In genomic region chr4:2063557-2064275, GRCh38 we compare ENCODE assay signal across 2 cellular contexts.
TF ChIP-seq lines count a peak whose summit lies in the region.

No MANE protein-coding gene starts in this region.

TF ChIP-seq in K562, 482 proteins besides CTCF, POLR2A, EP300 and RAD21:
- TF ChIP-seq HNRNPL (IDR thresholded peaks at IDR 0.05; ENCODE audit: low read depth, low read length) (peak; percentile 59; the same call in 1 of the 2 replicates), ZNF79 (CRISPR knock-in tag; IDR thresholded peaks at IDR 0.05; ENCODE audit: low read depth) (no peak), KLF6 (CRISPR knock-in tag; IDR thresholded peaks at IDR 0.05; ENCODE audit: borderline replicate concordance) (no peak), POLR2AphosphoS2 (IDR thresholded peaks at IDR 0.05; ENCODE audit: low read length) (no peak), SUPT5H (IDR thresholded peaks at IDR 0.05) (no peak), HLTF (IDR thresholded peaks at IDR 0.05) (no peak)
TF ChIP-seq in K562: peak in this region for 1.

TF ChIP-seq in SK-N-SH, 30 proteins besides CTCF, POLR2A, EP300 and RAD21:
- TF ChIP-seq, protein P1, sequence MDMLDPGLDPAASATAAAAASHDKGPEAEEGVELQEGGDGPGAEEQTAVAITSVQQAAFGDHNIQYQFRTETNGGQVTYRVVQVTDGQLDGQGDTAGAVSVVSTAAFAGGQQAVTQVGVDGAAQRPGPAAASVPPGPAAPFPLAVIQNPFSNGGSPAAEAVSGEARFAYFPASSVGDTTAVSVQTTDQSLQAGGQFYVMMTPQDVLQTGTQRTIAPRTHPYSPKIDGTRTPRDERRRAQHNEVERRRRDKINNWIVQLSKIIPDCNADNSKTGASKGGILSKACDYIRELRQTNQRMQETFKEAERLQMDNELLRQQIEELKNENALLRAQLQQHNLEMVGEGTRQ (IDR thresholded peaks at IDR 0.05; ENCODE audit: borderline replicate concordance, low read depth, low read length): no peak
- TF ChIP-seq RCOR1 (IDR thresholded peaks at IDR 0.05; ENCODE audit: low read length) (no peak), ELF1 (IDR thresholded peaks at IDR 0.05) (no peak), RFX5 (IDR thresholded peaks at IDR 0.05; ENCODE audit: low read length) (no peak), MEF2A (IDR thresholded peaks at IDR 0.05; ENCODE audit: borderline replicate concordance, low read depth) (no peak), GABPA (IDR thresholded peaks at IDR 0.05; ENCODE audit: low read depth) (no peak), YY1 (IDR thresholded peaks at IDR 0.05; ENCODE audit: low read depth) (no peak), POLR2AphosphoS5 (IDR thresholded peaks at IDR 0.05; ENCODE audit: low read depth, low read length) (no peak), EZH2phosphoT487 (IDR thresholded peaks at IDR 0.05; ENCODE audit: borderline replicate concordance, low read depth) (no peak), NRF1 (IDR thresholded peaks at IDR 0.05; ENCODE audit: low read depth, low read length) (no peak), FOXM1 (IDR thresholded peaks at IDR 0.05; ENCODE audit: low read depth) (no peak), TAF1 (IDR thresholded peaks at IDR 0.05; ENCODE audit: borderline replicate concordance, low read depth, low read length) (no peak), NFIC (IDR thresholded peaks at IDR 0.05; ENCODE audit: borderline replicate concordance) (no peak), MXI1 (IDR thresholded peaks at IDR 0.05; ENCODE audit: low read depth, low read length) (no peak), ZBTB33 (IDR thresholded peaks at IDR 0.05; ENCODE audit: borderline replicate concordance, low read depth) (no peak)
- TF ChIP-seq, protein P2, sequence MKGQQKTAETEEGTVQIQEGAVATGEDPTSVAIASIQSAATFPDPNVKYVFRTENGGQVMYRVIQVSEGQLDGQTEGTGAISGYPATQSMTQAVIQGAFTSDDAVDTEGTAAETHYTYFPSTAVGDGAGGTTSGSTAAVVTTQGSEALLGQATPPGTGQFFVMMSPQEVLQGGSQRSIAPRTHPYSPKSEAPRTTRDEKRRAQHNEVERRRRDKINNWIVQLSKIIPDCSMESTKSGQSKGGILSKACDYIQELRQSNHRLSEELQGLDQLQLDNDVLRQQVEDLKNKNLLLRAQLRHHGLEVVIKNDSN (IDR thresholded peaks at IDR 0.05; ENCODE audit: borderline replicate concordance, low read depth): no peak
- TF ChIP-seq, protein P3, sequence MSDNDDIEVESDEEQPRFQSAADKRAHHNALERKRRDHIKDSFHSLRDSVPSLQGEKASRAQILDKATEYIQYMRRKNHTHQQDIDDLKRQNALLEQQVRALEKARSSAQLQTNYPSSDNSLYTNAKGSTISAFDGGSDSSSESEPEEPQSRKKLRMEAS (IDR thresholded peaks at IDR 0.05; ENCODE audit: low read depth): no peak
